In genomic region chr12:89346741-89347324, GRCh38 we compare ENCODE assay signal across 8 cellular contexts. TPM values are rescaled to one million over a fixed set of nuclear protein-coding genes. Genes with fewer than 3 reads are reported as not detected.
DNase-seq lines count a peak whose midpoint lies in the region; ATAC-seq and TF ChIP-seq lines count a peak whose summit lies in the region.

No MANE protein-coding gene starts in this region.

- no TSS peak for BruUV-seq in Panc1 (replicated peaks; lab: Mats Ljungman, UMichigan)

- H3K9me3 ChIP-seq in Panc1 (ENCODE audit: control insufficient read depth, insufficient read depth, low read depth, low read length) = no peaks in the 10 kb centered on the region

- CTCF ChIA-PET in Panc1 (lab: Charles Lee) = no interaction called here

- TF ChIP-seq CTCF in Panc1 (IDR thresholded peaks at IDR 0.05) = no peak
- TF ChIP-seq CTCF in dorsolateral prefrontal cortex (IDR thresholded peaks at IDR 0.05 in 54 of 56, conservative IDR thresholded peaks at IDR 0.05 in 2 of 56; ENCODE audit: low read depth in 1 of 56, partially characterized antibody in 56 of 56) = no peak
- no peak for TF ChIP-seq CTCF in natural killer cell (IDR thresholded peaks at IDR 0.05)

- no peaks in the 10 kb centered on the region for H3K9me3 Mint-ChIP-seq in natural killer cell

- H3K27me3 ChIP-seq in Panc1 (ENCODE audit: control insufficient read depth, insufficient read depth, low read length) (no peaks in the 10 kb centered on the region), dorsolateral prefrontal cortex (peaks cover 0 to 7% (median 0%) of the 10 kb centered on the region in 45 donors), H7 (ENCODE audit: control insufficient read depth, insufficient read depth, low read length) (peaks cover 12% of the 10 kb centered on the region)

- in situ Hi-C loops in Panc1 (cut with HindIII; ENCODE audit: low pct_unique_long_range_greater_than_20kb, low sequenced_read_pairs) = no loop called here

- peak overlapping the region; percentile 85 for H3K27ac Mint-ChIP-seq in natural killer cell

- H3K4me1 Mint-ChIP-seq in natural killer cell = peaks cover 86 to 87% of the 10 kb centered on the region in 2 donors

- H3K4me3 Mint-ChIP-seq in natural killer cell = peak overlapping the region; percentile 98

- intact Hi-C loops in Panc1 (cut with micrococcal nuclease; ENCODE audit: unreplicated experiment) (no loop called here), dorsolateral prefrontal cortex (cut with DNase I) (no loop called here), natural killer cell (cut with micrococcal nuclease) (loop anchor here (1.0 to 2.0 kb wide), 3 partner anchors 28 to 122 kb away; no protein-coding TSS in a partner anchor)

- POLR2A ChIA-PET in Panc1 (lab: Charles Lee) = interaction anchor here (0.6 to 0.7 kb wide), 2 partner anchors 81 to 258 kb away, joined by 3 to 4 read pairs; no protein-coding TSS in a partner anchor

- no peaks in the 10 kb centered on the region for H3K36me3 Mint-ChIP-seq in natural killer cell

- DNase-seq in Panc1 (ENCODE audit: low read depth, low spot score) (no peak), dorsolateral prefrontal cortex (peak in 1 of 10 donors; percentile 19), natural killer cell (no peak), iPS-NIHi11 (ENCODE audit: low spot score) (no peak), H7 (no peak)

- H3K27me3 Mint-ChIP-seq in natural killer cell (ENCODE audit: low read depth in 2 of 2) = no peaks in the 10 kb centered on the region

- H3K36me3 ChIP-seq in Panc1 (ENCODE audit: control insufficient read depth, insufficient read depth, low read length) (peaks cover 4% of the 10 kb centered on the region; the same call in 1 of the 2 replicates), H7 (replicated peaks; ENCODE audit: control insufficient read depth, insufficient read depth, low read length) (peaks cover 8% of the 10 kb centered on the region)

- peaks cover 30% of the 10 kb centered on the region for H3K4me1 ChIP-seq in Panc1 (ENCODE audit: control insufficient read depth, insufficient read depth, low read length)

- H3K27ac ChIP-seq in Panc1 (ENCODE audit: low read length) = peak overlapping the region; percentile 40
- peak overlapping the region in 54 of 59 donors; percentile 17 to 97 (median 71) for H3K27ac ChIP-seq in dorsolateral prefrontal cortex

- peak; percentile 3 for ATAC-seq in HG02870 (IDR thresholded peaks at IDR 0.05; ENCODE audit: unreplicated experiment)
- ATAC-seq in Panc1 = no peak
- no peak for ATAC-seq in natural killer cell
- ATAC-seq in HG03469 (IDR thresholded peaks at IDR 0.05; ENCODE audit: unreplicated experiment) = no peak

- peak overlapping the region; percentile 49; the same call in 1 of the 2 replicates for H3K4me3 ChIP-seq in GM08714 (ENCODE audit: low read length)
- H3K4me3 ChIP-seq in Panc1 (ENCODE audit: low read depth in 2 of 2, low read length in 2 of 2) = no peak overlapping the region
- H3K4me3 ChIP-seq in dorsolateral prefrontal cortex = peak overlapping the region in 41 of 59 donors; percentile 0 to 93 (median 80)
- H3K4me3 ChIP-seq in H7 (ENCODE audit: insufficient read depth, low read depth, low read length) = no peak overlapping the region

RNA-seq across cellular contexts. Expression of gene DUSP6, which starts 5.5 kb away (rescaled TPM):
- total RNA-seq in Panc1 (2021; ENCODE audit: unreplicated experiment) (20.3 TPM), dorsolateral prefrontal cortex (10 to 100 TPM in 119 of 120 experiments, 1 to 10 TPM in 1; 8.1 to 87.8 (median 26.2) TPM), natural killer cell (100 to 1,000 TPM in 2 of 3 donors, 10 to 100 TPM in 1; 52.2 to 222 (median 141) TPM)
- polyA plus RNA-seq in Panc1 (2012; ENCODE audit: insufficient read length) = 21.9 TPM
- 106 and 112 TPM in 2 replicates for total RNA-seq in H7 (2014; rRNA removed; shearing (Covaris generic))

Comparison
In these comparisons a context has a peak if more than half of its experiments do, and no peak if none do; other contexts are left out.
1. H3K4me3 ChIP-seq: peak in GM08714 (single experiment) and dorsolateral prefrontal cortex (41 of 59); none in Panc1 (0 of 2) and H7 (single experiment).